Comparison of ENCODE assay signal across 1 cellular context in genomic region chr7:129054438-129055293, GRCh38.
TF ChIP-seq lines count a peak whose summit lies in the region.

TSS of gene TNPO3 (minus strand) at chr7:129055111. CDS start at chr7:129054770, 341 bp downstream.

TF ChIP-seq in HepG2, 621 proteins besides CTCF, POLR2A, EP300 and RAD21 (continued from another document and continues in another):
- peak; percentile 43; the same call in 1 of the 2 replicates for TF ChIP-seq E2F1 (CRISPR knock-in tag; IDR thresholded peaks at IDR 0.05)
- 0 out of 2 replicates have a peak, but pooled peaks have one; percentile 43 for TF ChIP-seq SNAPC2 (CRISPR knock-in tag; IDR thresholded peaks at IDR 0.05)
- peak; percentile 97 for TF ChIP-seq KAT7 (CRISPR knock-in tag; IDR thresholded peaks at IDR 0.05; ENCODE audit: borderline replicate concordance)
- TF ChIP-seq SYNCRIP (IDR thresholded peaks at IDR 0.05; ENCODE audit: insufficient read depth, low read depth, low read length): no peak
- TF ChIP-seq REXO4 (CRISPR knock-in tag; IDR thresholded peaks at IDR 0.05; ENCODE audit: borderline replicate concordance): no peak
- TF ChIP-seq ZBTB2 (CRISPR knock-in tag; IDR thresholded peaks at IDR 0.05; ENCODE audit: low read depth): peak; percentile 47; the same call in 1 of the 2 replicates
- TF ChIP-seq PCBP1 (IDR thresholded peaks at IDR 0.05; ENCODE audit: borderline replicate concordance, low read depth, low read length): 0 out of 2 replicates have a peak, but pooled peaks have one; percentile 48
- peak; percentile 63 for TF ChIP-seq TEAD3 (CRISPR knock-in tag; optimal IDR thresholded peaks at IDR 0.05; ENCODE audit: borderline replicate concordance)
- TF ChIP-seq ZNF737 (CRISPR knock-in tag; IDR thresholded peaks at IDR 0.05; ENCODE audit: borderline replicate concordance): 0 out of 2 replicates have a peak, but pooled peaks have one; percentile 23
- peak in 1 of 2 experiments; percentile 31; a peak in 1 of 4 replicates for TF ChIP-seq REST (IDR thresholded peaks at IDR 0.05; ENCODE audit: borderline replicate concordance in 1 of 2, low read depth in 1 of 2, low read length in 2 of 2)
- no peak for TF ChIP-seq DZIP1 (CRISPR knock-in tag; IDR thresholded peaks at IDR 0.05)
- peak; percentile 94 for TF ChIP-seq KLF6 (CRISPR knock-in tag; IDR thresholded peaks at IDR 0.05)
- peak; percentile 94; the same call in 1 of the 2 replicates for TF ChIP-seq ZNF572 (CRISPR knock-in tag; IDR thresholded peaks at IDR 0.05)
- TF ChIP-seq ZNF382 (CRISPR knock-in tag; IDR thresholded peaks at IDR 0.05; ENCODE audit: borderline replicate concordance): no peak
- TF ChIP-seq TBX2 (CRISPR knock-in tag; IDR thresholded peaks at IDR 0.05; ENCODE audit: borderline replicate concordance): peak; percentile 40
- TF ChIP-seq NR2C2 (CRISPR knock-in tag; IDR thresholded peaks at IDR 0.05; ENCODE audit: borderline replicate concordance): peak; percentile 92
- TF ChIP-seq ZNF124 (CRISPR knock-in tag; IDR thresholded peaks at IDR 0.05): peak; percentile 51; the same call in 1 of the 2 replicates
- peak; percentile 93 for TF ChIP-seq RFXAP (CRISPR knock-in tag; IDR thresholded peaks at IDR 0.05; ENCODE audit: borderline replicate concordance)
- 0 out of 2 replicates have a peak, but pooled peaks have one; percentile 60 for TF ChIP-seq HES4 (CRISPR knock-in tag; IDR thresholded peaks at IDR 0.05; ENCODE audit: borderline replicate concordance)
- TF ChIP-seq ZFAT (CRISPR knock-in tag; conservative IDR thresholded peaks at IDR 0.05): no peak
- 0 out of 2 replicates have a peak, but pooled peaks have one; percentile 52 for TF ChIP-seq KIAA2018 (CRISPR knock-in tag; IDR thresholded peaks at IDR 0.05; ENCODE audit: borderline replicate concordance)
- TF ChIP-seq ZNF761 (CRISPR knock-in tag; conservative IDR thresholded peaks at IDR 0.05): peak; percentile 73
- no peak; the same call in 1 of the 2 replicates for TF ChIP-seq ZNF639 (CRISPR knock-in tag; conservative IDR thresholded peaks at IDR 0.05)
- 0 out of 2 replicates have a peak, but pooled peaks have one; percentile 29 for TF ChIP-seq ZNF577 (CRISPR knock-in tag; IDR thresholded peaks at IDR 0.05; ENCODE audit: borderline replicate concordance, low read depth)
- peak; percentile 75 for TF ChIP-seq ZNF331 (CRISPR knock-in tag; IDR thresholded peaks at IDR 0.05)
- TF ChIP-seq AKAP8 (CRISPR knock-in tag; IDR thresholded peaks at IDR 0.05): 0 out of 2 replicates have a peak, but pooled peaks have one; percentile 72
- TF ChIP-seq GMEB1 (CRISPR knock-in tag; IDR thresholded peaks at IDR 0.05; ENCODE audit: borderline replicate concordance): 0 out of 2 replicates have a peak, but pooled peaks have one; percentile 49
- no peak for TF ChIP-seq ZNF776 (CRISPR knock-in tag; IDR thresholded peaks at IDR 0.05)
- no peak for TF ChIP-seq ZNF597 (CRISPR knock-in tag; IDR thresholded peaks at IDR 0.05)
- TF ChIP-seq DMAP1 (CRISPR knock-in tag; IDR thresholded peaks at IDR 0.05): peak; percentile 91
- 0 out of 2 replicates have a peak, but pooled peaks have one; percentile 25 for TF ChIP-seq DPF2 (CRISPR knock-in tag; IDR thresholded peaks at IDR 0.05; ENCODE audit: borderline replicate concordance, low read depth)
- peak; percentile 59 for TF ChIP-seq MYC (CRISPR knock-in tag; IDR thresholded peaks at IDR 0.05; ENCODE audit: borderline replicate concordance)
- TF ChIP-seq ZNF556 (CRISPR knock-in tag; IDR thresholded peaks at IDR 0.05; ENCODE audit: borderline replicate concordance): peak; percentile 55; the same call in 1 of the 2 replicates
